1 cellular context compared by ENCODE assay signal in the genomic region with DNA sequence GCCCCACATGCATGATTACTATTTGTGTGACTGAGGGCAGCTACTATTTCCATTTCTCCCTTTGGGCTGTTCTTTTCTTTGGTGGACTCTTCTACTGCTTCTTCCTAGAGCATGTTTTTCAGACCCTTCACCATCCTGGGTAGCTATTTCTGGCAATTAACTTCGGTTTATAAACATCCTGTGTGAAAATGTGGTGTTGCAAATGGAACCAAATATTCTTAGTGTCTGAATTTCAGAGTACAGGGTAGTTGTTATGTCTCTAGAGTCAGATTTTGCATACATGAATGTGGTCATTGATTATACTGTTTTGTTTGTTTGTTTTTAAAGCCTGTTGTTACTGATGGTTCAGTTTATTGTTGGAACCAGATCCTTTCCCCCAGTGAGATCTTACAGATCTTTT.
TF ChIP-seq lines count a peak whose summit lies in the region.

No MANE protein-coding gene starts in this region.

TF ChIP-seq in H1, 55 proteins besides CTCF, POLR2A, EP300 and RAD21:
- TF ChIP-seq SIN3A (conservative IDR thresholded peaks at IDR 0.05 in 1 of 2, IDR thresholded peaks at IDR 0.05 in 1 of 2; ENCODE audit: low read depth in 1 of 2, low read length in 2 of 2) (no peak), HDAC6 (IDR thresholded peaks at IDR 0.05; ENCODE audit: low read depth, low read length) (no peak), POU5F1 (IDR thresholded peaks at IDR 0.05; ENCODE audit: low read depth, low read length) (no peak), SP2 (IDR thresholded peaks at IDR 0.05; ENCODE audit: low read length) (no peak), SP4 (IDR thresholded peaks at IDR 0.05; ENCODE audit: low read length) (no peak), CREB1 (IDR thresholded peaks at IDR 0.05) (no peak), CBX8 (IDR thresholded peaks at IDR 0.05; ENCODE audit: borderline replicate concordance, low read depth, low read length) (no peak), SIX5 (IDR thresholded peaks at IDR 0.05; ENCODE audit: low read depth, low read length) (no peak), RBBP5 (IDR thresholded peaks at IDR 0.05; ENCODE audit: borderline replicate concordance, low read depth, low read length) (no peak), CTBP2 (IDR thresholded peaks at IDR 0.05; ENCODE audit: borderline replicate concordance, insufficient read depth, insufficient read length, low read length) (no peak), CHD2 (IDR thresholded peaks at IDR 0.05; ENCODE audit: low read length) (no peak)
- TF ChIP-seq, protein P1, sequence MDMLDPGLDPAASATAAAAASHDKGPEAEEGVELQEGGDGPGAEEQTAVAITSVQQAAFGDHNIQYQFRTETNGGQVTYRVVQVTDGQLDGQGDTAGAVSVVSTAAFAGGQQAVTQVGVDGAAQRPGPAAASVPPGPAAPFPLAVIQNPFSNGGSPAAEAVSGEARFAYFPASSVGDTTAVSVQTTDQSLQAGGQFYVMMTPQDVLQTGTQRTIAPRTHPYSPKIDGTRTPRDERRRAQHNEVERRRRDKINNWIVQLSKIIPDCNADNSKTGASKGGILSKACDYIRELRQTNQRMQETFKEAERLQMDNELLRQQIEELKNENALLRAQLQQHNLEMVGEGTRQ (IDR thresholded peaks at IDR 0.05; ENCODE audit: low read length) = no peak
